ENCODE assay signal across 1 cellular context in genomic region chr19:35086455-35086854, GRCh38.
TF ChIP-seq lines count a peak whose summit lies in the region.

No MANE protein-coding gene starts in this region.

TF ChIP-seq in H1, 55 proteins besides CTCF, POLR2A, EP300 and RAD21:
- TF ChIP-seq CREB1 (IDR thresholded peaks at IDR 0.05) (no peak), JUN (IDR thresholded peaks at IDR 0.05; ENCODE audit: low read depth, low read length) (no peak)
